13 cellular contexts compared by ENCODE assay signal in the genomic region with DNA sequence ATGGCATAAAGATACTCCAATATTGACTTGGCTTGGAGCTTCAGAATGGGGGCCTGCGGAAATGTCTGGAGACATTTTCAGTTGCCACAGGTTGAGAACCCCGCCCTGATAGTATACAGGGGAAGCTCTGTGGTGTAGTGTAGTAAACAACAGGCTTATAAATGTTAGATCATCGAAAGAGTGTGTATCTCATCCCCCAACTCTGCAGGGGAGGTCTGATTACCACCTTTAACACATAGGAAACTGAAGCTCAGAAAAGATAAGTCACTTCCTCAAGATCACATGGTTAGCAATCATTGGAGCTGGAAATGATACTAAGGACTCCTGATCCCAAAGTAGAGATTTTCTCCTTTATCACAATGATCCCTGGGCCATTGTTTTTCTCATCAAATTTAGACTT.
DNase-seq lines count a peak whose midpoint lies in the region; ATAC-seq lines count a peak whose summit lies in the region.
"Had no signal": no experiment of that assay in that cellular context is flagged by ENCODE, and none has a peak within 500 bp of the region (broad histone marks: within the 10 kb centered on the region; RNA-seq: fewer than 3 reads in every experiment).

No MANE protein-coding gene starts in this region.

- H4K8ac ChIP-seq in mesendoderm (ENCODE audit: low read depth, low read length): no peak overlapping the region

- H3K27me3 ChIP-seq in mesendoderm (ENCODE audit: insufficient read depth, low read length, poor library complexity): no peaks in the 10 kb centered on the region

- DNase-seq in ELR (ENCODE audit: low read depth) (peak; percentile 23), OCI-M1 (lab: John Stamatoyannopoulos, UW) (peak; percentile 1), dermis blood vessel endothelial cell (peak; percentile 39), mesendoderm (peak; percentile 93)
- DNase-seq in activated CD4-positive, alpha-beta T cell treated with anti-CD3 and anti-CD28 coated beads, Interleukin-2, amount 10 ng/mL, durations not matched to agents 24 days and 14 days: no peak
- DNase-seq: CD8-positive, alpha-beta memory T cell; H9; NCI-H2029 treated with DMSO at 0.1 percent for 48 hours; NCI-H524 had no signal

- peak overlapping the region; percentile 20 for H2BK15ac ChIP-seq in mesendoderm (replicated peaks; ENCODE audit: low read depth)

- peak overlapping the region; percentile 15 for H3K9ac ChIP-seq in mesendoderm (ENCODE audit: low read length)

- no peaks in the 10 kb centered on the region for H3K27me3 Mint-ChIP-seq in activated CD4-positive, alpha-beta T cell treated with anti-CD3 and anti-CD28 coated beads, Interleukin-2, amount 10 ng/mL, durations not matched to agents 24 days and 14 days
- H3K27me3 Mint-ChIP-seq: CD8-positive, alpha-beta memory T cell had no signal

- no peaks in the 10 kb centered on the region for H3K79me2 ChIP-seq in mesendoderm (ENCODE audit: control insufficient read depth, insufficient read depth, low read length)

- intact Hi-C loops in activated CD4-positive, alpha-beta T cell treated with anti-CD3 and anti-CD28 coated beads, Interleukin-2, amount 10 ng/mL, durations not matched to agents 24 days and 14 days (cut with micrococcal nuclease): no loop called here

- H3K4me3 ChIP-seq in mesendoderm (ENCODE audit: low read length): no peak overlapping the region

- no peak overlapping the region for H3K4me2 ChIP-seq in mesendoderm (ENCODE audit: low read length)

- peak overlapping the region; percentile 92 for H2BK5ac ChIP-seq in mesendoderm (ENCODE audit: low read length)

- H3K23ac ChIP-seq in mesendoderm (ENCODE audit: low read length): no peak overlapping the region

- H3K79me1 ChIP-seq in mesendoderm (ENCODE audit: low read length): no peaks in the 10 kb centered on the region

- peak overlapping the region; percentile 69 for H3K56ac ChIP-seq in mesendoderm (ENCODE audit: low read length)

- peak overlapping the region; percentile 81 for H2AK5ac ChIP-seq in mesendoderm (ENCODE audit: low read length)

- peak overlapping the region; percentile 78 for H2BK120ac ChIP-seq in mesendoderm (ENCODE audit: low read depth, low read length)

- peak overlapping the region; percentile 25 for H4K5ac ChIP-seq in mesendoderm (ENCODE audit: low read length)

- no peak for ATAC-seq in GM18870 (IDR thresholded peaks at IDR 0.05; ENCODE audit: unreplicated experiment)
- ATAC-seq in HG03432 (IDR thresholded peaks at IDR 0.05; ENCODE audit: unreplicated experiment): no peak
- ATAC-seq: SK-N-SH treated with all-trans-retinoic acid at 6 μM for 48 hours had no signal

- H3K36me3 ChIP-seq in mesendoderm (ENCODE audit: control insufficient read depth, insufficient read depth, low read length): no peaks in the 10 kb centered on the region

- WGBS in mesendoderm (ENCODE audit: extremely low coverage, insufficient coverage, low lambda C conversion rate): no CpG with 5 or more reads among the region's 3 CpGs

- H3K18ac ChIP-seq in mesendoderm (ENCODE audit: low read length): peak overlapping the region; percentile 93

- H3K4me3 Mint-ChIP-seq in activated CD4-positive, alpha-beta T cell treated with anti-CD3 and anti-CD28 coated beads, Interleukin-2, amount 10 ng/mL, durations not matched to agents 24 days and 14 days: no peak overlapping the region
- H3K4me3 Mint-ChIP-seq: B cell; CD8-positive, alpha-beta memory T cell; H9 had no signal

- H3K27ac Mint-ChIP-seq in activated CD4-positive, alpha-beta T cell treated with anti-CD3 and anti-CD28 coated beads, Interleukin-2, amount 10 ng/mL, durations not matched to agents 24 days and 14 days: no peak overlapping the region
- H3K27ac Mint-ChIP-seq: B cell had no signal

- H3K4me1 Mint-ChIP-seq in activated CD4-positive, alpha-beta T cell treated with anti-CD3 and anti-CD28 coated beads, Interleukin-2, amount 10 ng/mL, durations not matched to agents 24 days and 14 days: no peaks in the 10 kb centered on the region
- H3K4me1 Mint-ChIP-seq: B cell; CD8-positive, alpha-beta memory T cell had no signal

- peaks cover 23% of the 10 kb centered on the region for H3K4me1 ChIP-seq in mesendoderm (ENCODE audit: control insufficient read depth, low read depth, low read length)

- H3K9me3 Mint-ChIP-seq in activated CD4-positive, alpha-beta T cell treated with anti-CD3 and anti-CD28 coated beads, Interleukin-2, amount 10 ng/mL, durations not matched to agents 24 days and 14 days: no peaks in the 10 kb centered on the region
- H3K9me3 Mint-ChIP-seq: CD8-positive, alpha-beta memory T cell; H9 had no signal

- no peaks in the 10 kb centered on the region for H3K36me3 Mint-ChIP-seq in activated CD4-positive, alpha-beta T cell treated with anti-CD3 and anti-CD28 coated beads, Interleukin-2, amount 10 ng/mL, durations not matched to agents 24 days and 14 days (ENCODE audit: low read depth)

- peak overlapping the region; percentile 11 for H3K4ac ChIP-seq in mesendoderm (ENCODE audit: low read depth, low read length)

- peak overlapping the region; percentile 62 for H3K27ac ChIP-seq in mesendoderm (ENCODE audit: low read depth, low read length)
